ENCODE assay signal across 25 cellular contexts in genomic region chr15:93159892-93160398, GRCh38.
"Had no signal": no experiment of that assay in that cellular context is flagged by ENCODE, and none has a peak within 500 bp of the region (broad histone marks: within the 10 kb centered on the region; RNA-seq: fewer than 3 reads in every experiment).

No MANE protein-coding gene starts in this region.

- H3K36me3 Mint-ChIP-seq: IgD-negative memory B cell had no signal

- H3K9me3 ChIP-seq: SJSA1 had no signal

- H3K36me3 ChIP-seq: SJSA1 had no signal

- H3K4me2 ChIP-seq: KMS-11 had no signal

- H3K27ac ChIP-seq: HL-60, KMS-11, SJSA1, SK-N-MC had no signal

- H3K4me3 Mint-ChIP-seq: IgD-negative memory B cell had no signal

- H3K9ac ChIP-seq: KMS-11 had no signal

- H3K27me3 ChIP-seq: SJSA1 had no signal

- H3K4me3 ChIP-seq: K562, SJSA1, SK-N-MC had no signal

- DNase-seq: Kasumi-1, MM.1S, NCI-H1048, NCI-H1105, NCI-H1417, NCI-H1436 treated with DMSO at 0.1 percent for 48 hours, NCI-H187, NCI-H2029, NCI-H2081 treated with DMSO at 0.1 percent for 48 hours, NCI-H2171, NCI-H226, NCI-H446, NCI-H510A, NCI-H524 treated with DMSO at 0.1 percent for 48 hours, NCI-H69, NCI-H774, Right ventricle myocardium superior, RPMI8226, SIG-M5 had no signal

- H3K4me1 Mint-ChIP-seq: IgD-negative memory B cell had no signal

- H3K27ac Mint-ChIP-seq: IgD-negative memory B cell had no signal

- H3K4me1 ChIP-seq: SJSA1 had no signal
